ENCODE assay signal across 32 cellular contexts in genomic region chr5:117379521-117379920, GRCh38.
"Had no signal": no experiment of that assay in that cellular context is flagged by ENCODE, and none has a peak within 500 bp of the region (broad histone marks: within the 10 kb centered on the region; RNA-seq: fewer than 3 reads in every experiment).

No MANE protein-coding gene starts in this region.

- H3K4me1 ChIP-seq: left lung, lower lobe of right lung, pancreas, prostate gland, stomach, testis, thyroid gland, transverse colon, upper lobe of left lung, vagina had no signal

- H3K4me3 ChIP-seq: left lung, lower lobe of right lung, pancreas, prostate gland, skin epidermis, stomach, testis, thyroid gland, transverse colon, upper lobe of left lung, vagina had no signal

- H3K9me3 ChIP-seq: left lung, lower lobe of right lung, pancreas, prostate gland, stomach, testis, thyroid gland, transverse colon, upper lobe of left lung, vagina had no signal

- H3K27me3 Mint-ChIP-seq: naive thymus-derived CD4-positive, alpha-beta T cell; stimulated activated naive B cell treated with anti-CD40 and anti-IgM and Interleukin-4, amounts not matched to agents 10 μg/mL and 1 μg/mL and 100 μg/mL, for 72 hours had no signal

- H3K4me3 Mint-ChIP-seq: immature natural killer cell; mesothelial cell of epicardium; naive thymus-derived CD4-positive, alpha-beta T cell; nephron; neural crest cell; stimulated activated naive B cell treated with anti-CD40 and anti-IgM and Interleukin-4, amounts not matched to agents 10 μg/mL and 1 μg/mL and 100 μg/mL, for 72 hours had no signal

- H3K27ac ChIP-seq: left lung, lower lobe of right lung, pancreas, prostate gland, skin epidermis, stomach, testis, thyroid gland, transverse colon, upper lobe of left lung, vagina had no signal

- H3K27ac Mint-ChIP-seq: immature natural killer cell; mesothelial cell of epicardium; naive thymus-derived CD4-positive, alpha-beta T cell; nephron; stimulated activated naive B cell treated with anti-CD40 and anti-IgM and Interleukin-4, amounts not matched to agents 10 μg/mL and 1 μg/mL and 100 μg/mL, for 72 hours had no signal

- H3K9me3 Mint-ChIP-seq: neural crest cell; stimulated activated naive B cell treated with anti-CD40 and anti-IgM and Interleukin-4, amounts not matched to agents 10 μg/mL and 1 μg/mL and 100 μg/mL, for 72 hours had no signal

- H3K36me3 ChIP-seq: left lung, lower lobe of right lung, pancreas, prostate gland, stomach, thyroid gland, transverse colon, upper lobe of left lung, vagina had no signal

- DNase-seq: hypothalamus; immature natural killer cell; kidney; left colon; left lung; lower lobe of right lung; mammary epithelial cell; mesenchymal stem cell; naive thymus-derived CD4-positive, alpha-beta T cell; nucleus accumbens; pancreas; posterior cingulate gyrus; retina; right cardiac atrium; stimulated activated CD4-positive, alpha-beta T cell treated with anti-CD3 and anti-CD28 coated beads, Interleukin-12 subunit alpha, Interleukin-12 subunit beta, amount 100 ng/mL, for 4 hours; stimulated activated CD4-positive, alpha-beta T cell treated with anti-CD3 and anti-CD28 coated beads, Interleukin-15, amount 100 ng/mL, for 24 hours; stimulated activated CD4-positive, alpha-beta T cell treated with anti-CD3 and anti-CD28 coated beads, Interleukin-2, amount 100 ng/mL, for 24 hours; stimulated activated CD4-positive, alpha-beta T cell treated with anti-CD3 and anti-CD28 coated beads, Interleukin-4, amount 100 ng/mL, for 1 hour; stimulated activated naive B cell treated with anti-CD40 and anti-IgM and Interleukin-4, amounts not matched to agents 10 μg/mL and 1 μg/mL and 100 μg/mL, for 72 hours; stimulated activated naive CD8-positive, alpha-beta T cell treated with anti-CD3 and anti-CD28 coated beads, Interleukin-15, Interleukin-2, amounts not matched to agents 100 U/mL and 50 U/mL, for 24 hours; stomach; testis; thyroid gland; transverse colon; upper lobe of left lung had no signal

- H3K36me3 Mint-ChIP-seq: immature natural killer cell; mesothelial cell of epicardium; naive thymus-derived CD4-positive, alpha-beta T cell; stimulated activated naive B cell treated with anti-CD40 and anti-IgM and Interleukin-4, amounts not matched to agents 10 μg/mL and 1 μg/mL and 100 μg/mL, for 72 hours had no signal

- ATAC-seq: left colon; left lung; lower lobe of right lung; naive thymus-derived CD4-positive, alpha-beta T cell; right cardiac atrium; sciatic nerve; stimulated activated naive B cell treated with anti-CD40 and anti-IgM and Interleukin-4, amounts not matched to agents 10 μg/mL and 1 μg/mL and 100 μg/mL, for 72 hours; stimulated activated naive CD8-positive, alpha-beta T cell treated with anti-CD3 and anti-CD28 coated beads, Interleukin-15, Interleukin-2, amounts not matched to agents 100 U/mL and 50 U/mL, for 24 hours had no signal

- H3K27me3 ChIP-seq: left lung, pancreas, stomach, testis, thyroid gland, transverse colon, upper lobe of left lung, vagina had no signal

- FAIRE-seq: kidney, pancreas had no signal

- H3K4me1 Mint-ChIP-seq: immature natural killer cell; naive thymus-derived CD4-positive, alpha-beta T cell; neural crest cell; stimulated activated naive B cell treated with anti-CD40 and anti-IgM and Interleukin-4, amounts not matched to agents 10 μg/mL and 1 μg/mL and 100 μg/mL, for 72 hours had no signal
